ENCODE assay signal across 1 cellular context in the genomic region with DNA sequence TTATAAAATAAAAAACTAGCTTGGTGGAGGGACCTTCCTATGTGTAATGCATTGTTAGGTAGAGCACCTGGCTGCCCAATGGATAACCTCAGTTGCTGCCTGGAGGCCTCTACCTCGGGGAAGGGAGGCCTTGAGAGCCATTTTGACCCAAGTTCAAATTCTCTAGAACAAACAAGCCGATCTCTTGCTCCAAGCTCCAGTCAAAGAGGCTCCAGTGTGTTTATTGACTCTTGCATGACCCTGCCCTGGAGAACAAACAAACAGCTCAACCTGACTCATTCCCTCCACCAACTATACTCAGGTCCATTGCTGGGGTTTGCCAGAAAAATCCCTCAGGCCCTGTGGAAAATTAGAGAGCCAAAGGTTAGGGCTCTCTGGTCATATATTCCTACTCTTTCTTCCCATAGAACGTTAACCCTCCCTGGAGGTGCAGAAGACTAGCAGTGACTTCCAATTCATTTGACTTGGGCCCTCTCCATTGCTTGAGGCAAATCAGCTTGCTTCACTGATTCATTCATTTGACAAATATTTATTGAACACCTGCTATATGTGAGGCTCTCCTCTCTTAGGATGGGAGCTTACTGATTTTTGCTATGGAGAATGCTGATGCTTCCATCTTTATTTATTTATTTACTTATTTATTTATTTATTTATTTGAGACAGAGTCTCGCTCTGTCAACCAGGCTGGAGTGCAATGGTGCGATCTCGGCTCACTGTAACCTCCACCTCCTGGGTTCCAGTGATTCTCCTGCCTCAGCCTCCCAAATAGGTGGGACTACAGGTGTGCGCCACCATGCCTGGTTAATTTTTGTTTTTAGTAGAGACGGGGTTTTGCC.
A peak's percentile ranks its signal among the peaks of the same experiment; 100 is the strongest.
TF ChIP-seq lines count a peak whose summit lies in the region.

No MANE protein-coding gene starts in this region.

TF ChIP-seq in HepG2, 621 proteins besides CTCF, POLR2A, EP300 and RAD21 (continued from another document and continues in another):
- TF ChIP-seq, protein P1, sequence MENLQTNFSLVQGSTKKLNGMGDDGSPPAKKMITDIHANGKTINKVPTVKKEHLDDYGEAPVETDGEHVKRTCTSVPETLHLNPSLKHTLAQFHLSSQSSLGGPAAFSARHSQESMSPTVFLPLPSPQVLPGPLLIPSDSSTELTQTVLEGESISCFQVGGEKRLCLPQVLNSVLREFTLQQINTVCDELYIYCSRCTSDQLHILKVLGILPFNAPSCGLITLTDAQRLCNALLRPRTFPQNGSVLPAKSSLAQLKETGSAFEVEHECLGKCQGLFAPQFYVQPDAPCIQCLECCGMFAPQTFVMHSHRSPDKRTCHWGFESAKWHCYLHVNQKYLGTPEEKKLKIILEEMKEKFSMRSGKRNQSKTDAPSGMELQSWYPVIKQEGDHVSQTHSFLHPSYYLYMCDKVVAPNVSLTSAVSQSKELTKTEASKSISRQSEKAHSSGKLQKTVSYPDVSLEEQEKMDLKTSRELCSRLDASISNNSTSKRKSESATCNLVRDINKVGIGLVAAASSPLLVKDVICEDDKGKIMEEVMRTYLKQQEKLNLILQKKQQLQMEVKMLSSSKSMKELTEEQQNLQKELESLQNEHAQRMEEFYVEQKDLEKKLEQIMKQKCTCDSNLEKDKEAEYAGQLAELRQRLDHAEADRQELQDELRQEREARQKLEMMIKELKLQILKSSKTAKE (CRISPR knock-in tag; IDR thresholded peaks at IDR 0.05; ENCODE audit: borderline replicate concordance) = peak; percentile 80; the same call in 1 of the 2 replicates
- TF ChIP-seq ZNF121 (CRISPR knock-in tag; IDR thresholded peaks at IDR 0.05) (no peak), ZNF737 (CRISPR knock-in tag; IDR thresholded peaks at IDR 0.05; ENCODE audit: borderline replicate concordance) (no peak), CBX5 (CRISPR knock-in tag; IDR thresholded peaks at IDR 0.05; ENCODE audit: borderline replicate concordance) (peak; percentile 74; the same call in 1 of the 2 replicates), SMARCE1 (IDR thresholded peaks at IDR 0.05; ENCODE audit: borderline replicate concordance) (peak; percentile 89; the same call in 1 of the 2 replicates), ZNF639 (CRISPR knock-in tag; conservative IDR thresholded peaks at IDR 0.05) (0 out of 2 replicates have a peak, but pooled peaks have one; percentile 34), NR2F2 (IDR thresholded peaks at IDR 0.05; ENCODE audit: borderline replicate concordance, low read depth) (peak; percentile 95), YY1 (IDR thresholded peaks at IDR 0.05; ENCODE audit: insufficient read depth, insufficient replicate concordance, low read depth, low read length) (peak; percentile 71), WIZ (CRISPR knock-in tag; IDR thresholded peaks at IDR 0.05) (no peak), HNRNPLL (IDR thresholded peaks at IDR 0.05; ENCODE audit: low read depth, low read length, poor library complexity, severe bottlenecking) (no peak), ZC3H13 (CRISPR knock-in tag; IDR thresholded peaks at IDR 0.05) (no peak), ZFP1 (CRISPR knock-in tag; IDR thresholded peaks at IDR 0.05) (peak; percentile 62; the same call in 1 of the 2 replicates), RELA (CRISPR knock-in tag; IDR thresholded peaks at IDR 0.05) (no peak), ZNF253 (CRISPR knock-in tag; IDR thresholded peaks at IDR 0.05; ENCODE audit: borderline replicate concordance) (no peak), JDP2 (CRISPR knock-in tag; IDR thresholded peaks at IDR 0.05; ENCODE audit: borderline replicate concordance) (no peak), GRHL1 (CRISPR knock-in tag; conservative IDR thresholded peaks at IDR 0.05) (no peak), ZNF468 (CRISPR knock-in tag; IDR thresholded peaks at IDR 0.05) (no peak), PRPF4 (IDR thresholded peaks at IDR 0.05; ENCODE audit: low read depth, low read length, poor library complexity, severe bottlenecking) (no peak), ATF7-NPFF (CRISPR knock-in tag; IDR thresholded peaks at IDR 0.05; ENCODE audit: low read depth) (no peak), ZMAT3 (CRISPR knock-in tag; conservative IDR thresholded peaks at IDR 0.05) (no peak; the same call in 1 of the 2 replicates), ZNF292 (CRISPR knock-in tag; IDR thresholded peaks at IDR 0.05; ENCODE audit: borderline replicate concordance, low read depth) (peak; percentile 74)
- TF ChIP-seq, protein P2, sequence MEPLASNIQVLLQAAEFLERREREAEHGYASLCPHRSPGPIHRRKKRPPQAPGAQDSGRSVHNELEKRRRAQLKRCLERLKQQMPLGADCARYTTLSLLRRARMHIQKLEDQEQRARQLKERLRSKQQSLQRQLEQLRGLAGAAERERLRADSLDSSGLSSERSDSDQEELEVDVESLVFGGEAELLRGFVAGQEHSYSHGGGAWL (CRISPR knock-in tag; IDR thresholded peaks at IDR 0.05) = no peak
- TF ChIP-seq, protein P3, sequence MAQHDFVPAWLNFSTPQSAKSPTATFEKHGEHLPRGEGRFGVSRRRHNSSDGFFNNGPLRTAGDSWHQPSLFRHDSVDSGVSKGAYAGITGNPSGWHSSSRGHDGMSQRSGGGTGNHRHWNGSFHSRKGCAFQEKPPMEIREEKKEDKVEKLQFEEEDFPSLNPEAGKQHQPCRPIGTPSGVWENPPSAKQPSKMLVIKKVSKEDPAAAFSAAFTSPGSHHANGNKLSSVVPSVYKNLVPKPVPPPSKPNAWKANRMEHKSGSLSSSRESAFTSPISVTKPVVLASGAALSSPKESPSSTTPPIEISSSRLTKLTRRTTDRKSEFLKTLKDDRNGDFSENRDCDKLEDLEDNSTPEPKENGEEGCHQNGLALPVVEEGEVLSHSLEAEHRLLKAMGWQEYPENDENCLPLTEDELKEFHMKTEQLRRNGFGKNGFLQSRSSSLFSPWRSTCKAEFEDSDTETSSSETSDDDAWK (CRISPR knock-in tag; IDR thresholded peaks at IDR 0.05) = no peak
- TF ChIP-seq, protein P4, sequence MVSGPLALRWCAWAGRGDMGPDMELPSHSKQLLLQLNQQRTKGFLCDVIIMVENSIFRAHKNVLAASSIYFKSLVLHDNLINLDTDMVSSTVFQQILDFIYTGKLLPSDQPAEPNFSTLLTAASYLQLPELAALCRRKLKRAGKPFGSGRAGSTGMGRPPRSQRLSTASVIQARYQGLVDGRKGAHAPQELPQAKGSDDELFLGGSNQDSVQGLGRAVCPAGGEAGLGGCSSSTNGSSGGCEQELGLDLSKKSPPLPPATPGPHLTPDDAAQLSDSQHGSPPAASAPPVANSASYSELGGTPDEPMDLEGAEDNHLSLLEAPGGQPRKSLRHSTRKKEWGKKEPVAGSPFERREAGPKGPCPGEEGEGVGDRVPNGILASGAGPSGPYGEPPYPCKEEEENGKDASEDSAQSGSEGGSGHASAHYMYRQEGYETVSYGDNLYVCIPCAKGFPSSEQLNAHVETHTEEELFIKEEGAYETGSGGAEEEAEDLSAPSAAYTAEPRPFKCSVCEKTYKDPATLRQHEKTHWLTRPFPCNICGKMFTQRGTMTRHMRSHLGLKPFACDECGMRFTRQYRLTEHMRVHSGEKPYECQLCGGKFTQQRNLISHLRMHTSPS (CRISPR knock-in tag; IDR thresholded peaks at IDR 0.05; ENCODE audit: low read depth) = no peak
- TF ChIP-seq, protein P5, sequence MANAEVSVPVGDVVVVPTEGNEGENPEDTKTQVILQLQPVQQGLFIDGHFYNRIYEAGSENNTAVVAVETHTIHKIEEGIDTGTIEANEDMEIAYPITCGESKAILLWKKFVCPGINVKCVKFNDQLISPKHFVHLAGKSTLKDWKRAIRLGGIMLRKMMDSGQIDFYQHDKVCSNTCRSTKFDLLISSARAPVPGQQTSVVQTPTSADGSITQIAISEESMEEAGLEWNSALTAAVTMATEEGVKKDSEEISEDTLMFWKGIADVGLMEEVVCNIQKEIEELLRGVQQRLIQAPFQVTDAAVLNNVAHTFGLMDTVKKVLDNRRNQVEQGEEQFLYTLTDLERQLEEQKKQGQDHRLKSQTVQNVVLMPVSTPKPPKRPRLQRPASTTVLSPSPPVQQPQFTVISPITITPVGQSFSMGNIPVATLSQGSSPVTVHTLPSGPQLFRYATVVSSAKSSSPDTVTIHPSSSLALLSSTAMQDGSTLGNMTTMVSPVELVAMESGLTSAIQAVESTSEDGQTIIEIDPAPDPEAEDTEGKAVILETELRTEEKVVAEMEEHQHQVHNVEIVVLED (CRISPR knock-in tag; IDR thresholded peaks at IDR 0.05; ENCODE audit: borderline replicate concordance) = peak; percentile 26; the same call in 1 of the 2 replicates
- TF ChIP-seq, protein P6, sequence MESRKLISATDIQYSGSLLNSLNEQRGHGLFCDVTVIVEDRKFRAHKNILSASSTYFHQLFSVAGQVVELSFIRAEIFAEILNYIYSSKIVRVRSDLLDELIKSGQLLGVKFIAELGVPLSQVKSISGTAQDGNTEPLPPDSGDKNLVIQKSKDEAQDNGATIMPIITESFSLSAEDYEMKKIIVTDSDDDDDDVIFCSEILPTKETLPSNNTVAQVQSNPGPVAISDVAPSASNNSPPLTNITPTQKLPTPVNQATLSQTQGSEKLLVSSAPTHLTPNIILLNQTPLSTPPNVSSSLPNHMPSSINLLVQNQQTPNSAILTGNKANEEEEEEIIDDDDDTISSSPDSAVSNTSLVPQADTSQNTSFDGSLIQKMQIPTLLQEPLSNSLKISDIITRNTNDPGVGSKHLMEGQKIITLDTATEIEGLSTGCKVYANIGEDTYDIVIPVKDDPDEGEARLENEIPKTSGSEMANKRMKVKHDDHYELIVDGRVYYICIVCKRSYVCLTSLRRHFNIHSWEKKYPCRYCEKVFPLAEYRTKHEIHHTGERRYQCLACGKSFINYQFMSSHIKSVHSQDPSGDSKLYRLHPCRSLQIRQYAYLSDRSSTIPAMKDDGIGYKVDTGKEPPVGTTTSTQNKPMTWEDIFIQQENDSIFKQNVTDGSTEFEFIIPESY (CRISPR knock-in tag; IDR thresholded peaks at IDR 0.05) = no peak; the same call in 1 of the 2 replicates
- TF ChIP-seq, protein P7, sequence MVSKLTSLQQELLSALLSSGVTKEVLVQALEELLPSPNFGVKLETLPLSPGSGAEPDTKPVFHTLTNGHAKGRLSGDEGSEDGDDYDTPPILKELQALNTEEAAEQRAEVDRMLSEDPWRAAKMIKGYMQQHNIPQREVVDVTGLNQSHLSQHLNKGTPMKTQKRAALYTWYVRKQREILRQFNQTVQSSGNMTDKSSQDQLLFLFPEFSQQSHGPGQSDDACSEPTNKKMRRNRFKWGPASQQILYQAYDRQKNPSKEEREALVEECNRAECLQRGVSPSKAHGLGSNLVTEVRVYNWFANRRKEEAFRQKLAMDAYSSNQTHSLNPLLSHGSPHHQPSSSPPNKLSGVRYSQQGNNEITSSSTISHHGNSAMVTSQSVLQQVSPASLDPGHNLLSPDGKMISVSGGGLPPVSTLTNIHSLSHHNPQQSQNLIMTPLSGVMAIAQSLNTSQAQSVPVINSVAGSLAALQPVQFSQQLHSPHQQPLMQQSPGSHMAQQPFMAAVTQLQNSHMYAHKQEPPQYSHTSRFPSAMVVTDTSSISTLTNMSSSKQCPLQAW (CRISPR knock-in tag; IDR thresholded peaks at IDR 0.05) = peak; percentile 82
- TF ChIP-seq, protein P8, sequence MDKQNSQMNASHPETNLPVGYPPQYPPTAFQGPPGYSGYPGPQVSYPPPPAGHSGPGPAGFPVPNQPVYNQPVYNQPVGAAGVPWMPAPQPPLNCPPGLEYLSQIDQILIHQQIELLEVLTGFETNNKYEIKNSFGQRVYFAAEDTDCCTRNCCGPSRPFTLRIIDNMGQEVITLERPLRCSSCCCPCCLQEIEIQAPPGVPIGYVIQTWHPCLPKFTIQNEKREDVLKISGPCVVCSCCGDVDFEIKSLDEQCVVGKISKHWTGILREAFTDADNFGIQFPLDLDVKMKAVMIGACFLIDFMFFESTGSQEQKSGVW (CRISPR knock-in tag; IDR thresholded peaks at IDR 0.05; ENCODE audit: borderline replicate concordance) = no peak
